8 cellular contexts compared by ENCODE assay signal in the genomic region with DNA sequence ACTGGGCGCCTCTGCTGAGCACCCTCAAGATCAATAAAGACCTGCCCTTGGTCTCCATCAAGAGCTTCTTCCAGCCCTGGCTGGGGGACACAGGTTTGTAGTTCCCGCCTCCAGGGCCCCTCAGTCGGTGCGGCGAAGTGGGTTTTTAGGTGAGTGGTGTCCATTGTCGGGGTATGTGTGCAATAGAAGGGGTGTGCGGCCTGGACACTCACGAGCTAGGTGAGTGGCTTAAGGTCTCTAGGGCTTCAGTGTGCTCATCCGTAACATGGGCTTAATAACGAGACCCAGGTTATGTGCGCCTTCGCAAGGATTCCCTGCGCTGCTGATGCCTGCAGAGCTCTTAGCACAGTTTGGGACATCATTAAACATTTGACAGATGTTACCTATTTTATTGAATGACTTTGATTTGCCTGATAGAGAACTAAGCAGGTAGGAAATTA. TPM values are rescaled to one million over a fixed set of nuclear protein-coding genes. Genes with fewer than 3 reads are reported as not detected.
A peak's percentile ranks its signal among the peaks of the same experiment; 100 is the strongest.
DNase-seq lines count a peak whose midpoint lies in the region; ATAC-seq, FAIRE-seq and TF ChIP-seq lines count a peak whose summit lies in the region.

No MANE protein-coding gene starts in this region.

- peak in 2 of 3 experiments; percentile 17 to 91 for DNase-seq in NCI-H1417 (lab: John Stamatoyannopoulos, UW)
- DNase-seq in NCI-H1417 treated with DMSO at 0.1 percent for 48 hours (lab: John Stamatoyannopoulos, UW), result no peak
- no peak for DNase-seq in HFF-Myc (ENCODE audit: extremely low read depth, low read depth)
- peak; percentile 76 for DNase-seq in NCI-H2171 treated with DMSO at 0.1 percent for 48 hours (lab: John Stamatoyannopoulos, UW)
- DNase-seq in caudate nucleus (lab: John Stamatoyannopoulos, UW), result peak in 10 of 61 donors; percentile 10 to 55 (median 32)
- DNase-seq in lung (ENCODE audit: low spot score), result no peak
- peak; percentile 27 for DNase-seq in urothelium cell line (ENCODE audit: low spot score)
- no peak for DNase-seq in occipital lobe (lab: John Stamatoyannopoulos, UW)

- H3K4me1 ChIP-seq in lung (ENCODE audit: control insufficient read depth in 2 of 2, insufficient read depth in 2 of 2, low read length in 2 of 2), result peaks cover 4% of the 10 kb centered on the region in 2 donors

- 11% methylated on average over 13 of the region's 13 CpGs for WGBS in lung, 2 donors

- FAIRE-seq in urothelium cell line (lab: Jason Lieb, UNC), result no peak

- H3K36me3 ChIP-seq in lung (ENCODE audit: control insufficient read depth in 2 of 2, insufficient read depth in 2 of 2, low read length in 2 of 2), result peaks cover 0 to 3% of the 10 kb centered on the region in 2 donors

- peak overlapping the region; percentile 83 for H3K4me3 ChIP-seq in HFF-Myc (replicated peaks; ENCODE audit: low read depth, low read length)
- peak overlapping the region; percentile 70 for H3K4me3 ChIP-seq in lung

- H3K27me3 ChIP-seq in lung (ENCODE audit: control insufficient read depth, insufficient read depth), result no peaks in the 10 kb centered on the region

- H3K27ac ChIP-seq in caudate nucleus (ENCODE audit: low read depth, low read length) (peak overlapping the region; percentile 46), lung (ENCODE audit: low read depth in 1 of 2, low read length in 1 of 2) (peak overlapping the region; percentile 51 to 86)

- H3K9me3 ChIP-seq in lung (ENCODE audit: control insufficient read depth in 2 of 2, insufficient read depth in 1 of 2, low read length in 1 of 2), result no peaks in the 10 kb centered on the region

- TF ChIP-seq CTCF in HFF-Myc (IDR thresholded peaks at IDR 0.05; ENCODE audit: low read depth, low read length, missing control alignments), result no peak
- TF ChIP-seq CTCF in lung (IDR thresholded peaks at IDR 0.05; ENCODE audit: control extremely low read depth, extremely low read depth), result no peak

- ATAC-seq in lung (ENCODE audit: insufficient read depth, low FRiP score), result no peak

RNA-seq across cellular contexts. Expression of gene CEP78, which starts 0.7 kb away (rescaled TPM):
- total RNA-seq in lung, result 10 to 100 TPM; 15.3 to 38.0 TPM
- polyA plus RNA-seq in lung, result 1 to 10 TPM; 3.7 to 8.0 TPM
- 62.1 TPM for total RNA-seq in occipital lobe

Comparison
In these comparisons a context has a peak if more than half of its experiments do, and no peak if none do; other contexts are left out.
1. DNase-seq: peak in NCI-H1417 (2 of 3), NCI-H2171 treated with DMSO at 0.1 percent for 48 hours (single experiment) and urothelium cell line (single experiment); none in NCI-H1417 treated with DMSO at 0.1 percent for 48 hours (single experiment), HFF-Myc (single experiment), lung (single experiment) and occipital lobe (single experiment).